8 cellular contexts compared by ENCODE assay signal in the genomic region with DNA sequence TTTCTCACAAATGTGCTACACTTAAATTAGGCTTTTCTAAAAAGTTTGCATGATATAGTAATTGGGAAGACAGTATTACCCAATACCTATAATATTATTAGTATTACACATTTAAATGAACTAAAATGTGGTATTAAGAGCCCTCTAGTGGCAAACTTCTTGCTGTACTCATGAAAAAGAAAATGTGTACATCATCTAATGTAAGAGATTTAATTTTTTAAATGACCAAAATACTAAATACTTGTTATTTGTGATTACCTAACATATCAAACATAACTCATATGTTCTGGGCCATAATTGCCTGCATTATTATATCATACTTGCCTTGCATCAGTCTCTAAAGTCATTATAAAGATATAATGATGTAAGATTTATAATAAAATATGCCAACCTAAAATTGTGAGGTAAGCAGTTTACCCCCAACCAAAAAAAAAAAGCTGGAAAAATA.
DNase-seq lines count a peak whose midpoint lies in the region; ATAC-seq and TF ChIP-seq lines count a peak whose summit lies in the region.

No MANE protein-coding gene starts in this region.

- H3K4me3 ChIP-seq in esophagus squamous epithelium = no peak overlapping the region

- intact Hi-C loops in esophagus squamous epithelium (cut with DNase I) = loop anchor here (5.0 kb wide), 1 partner anchor 143 kb away; no protein-coding TSS in a partner anchor
- intact Hi-C loops in activated naive CD4-positive, alpha-beta T cell treated with anti-CD3 and anti-CD28 coated beads for 36 hours (cut with micrococcal nuclease) = loop anchor here (1.0 to 5.0 kb wide), 7 partner anchors 11 to 1923 kb away; no protein-coding TSS in a partner anchor

- peak; percentile 34 for DNase-seq in COLO829 (ENCODE audit: low spot score)
- DNase-seq in KG1 (lab: John Stamatoyannopoulos, UW) = peak; percentile 33
- peak; percentile 69 for DNase-seq in RKO (ENCODE audit: low spot score)
- DNase-seq in esophagus squamous epithelium (lab: John Stamatoyannopoulos, UW) = no peak
- DNase-seq in progenitor cell of endocrine pancreas (ENCODE audit: low spot score, unreplicated experiment) = no peak
- no peak for DNase-seq in activated CD4-positive, alpha-beta T cell treated with anti-CD3 and anti-CD28 coated beads, Interleukin-2, amount 50 U/mL, for 4 hours
- no peak for DNase-seq in activated naive CD4-positive, alpha-beta T cell treated with anti-CD3 and anti-CD28 coated beads for 36 hours

- peak; percentile 28 to 81 (median 56) for TF ChIP-seq CTCF in esophagus squamous epithelium (IDR thresholded peaks at IDR 0.05)
- TF ChIP-seq CTCF in progenitor cell of endocrine pancreas (IDR thresholded peaks at IDR 0.05; ENCODE audit: unreplicated experiment) = peak; percentile 96

- no peak overlapping the region for H3K27ac Mint-ChIP-seq in progenitor cell of endocrine pancreas
- H3K27ac Mint-ChIP-seq in activated naive CD4-positive, alpha-beta T cell treated with anti-CD3 and anti-CD28 coated beads for 36 hours = no peak overlapping the region

- no peaks in the 10 kb centered on the region for H3K36me3 ChIP-seq in esophagus squamous epithelium

- no peak overlapping the region for H3K4me3 Mint-ChIP-seq in progenitor cell of endocrine pancreas (ENCODE audit: low read depth)
- no peak overlapping the region for H3K4me3 Mint-ChIP-seq in activated naive CD4-positive, alpha-beta T cell treated with anti-CD3 and anti-CD28 coated beads for 36 hours

- H3K9me3 ChIP-seq in esophagus squamous epithelium = no peaks in the 10 kb centered on the region

- ATAC-seq in GM18907 (IDR thresholded peaks at IDR 0.05; ENCODE audit: unreplicated experiment) = no peak

- H3K4me1 ChIP-seq in esophagus squamous epithelium = peaks cover 0 to 9% (median 3%) of the 10 kb centered on the region in 3 donors

- CTCF ChIA-PET in activated naive CD4-positive, alpha-beta T cell treated with anti-CD3 and anti-CD28 coated beads for 36 hours (lab: Charles Lee) = interaction anchor here (0.6 to 7.0 kb wide), 12 partner anchors 12 to 148 kb away, joined by 3 to 84 read pairs (median 4); no protein-coding TSS in a partner anchor

- no peaks in the 10 kb centered on the region for H3K27me3 ChIP-seq in esophagus squamous epithelium

- H3K27me3 Mint-ChIP-seq in progenitor cell of endocrine pancreas = no peaks in the 10 kb centered on the region
- peaks cover under 1% of the 10 kb centered on the region for H3K27me3 Mint-ChIP-seq in activated naive CD4-positive, alpha-beta T cell treated with anti-CD3 and anti-CD28 coated beads for 36 hours (ENCODE audit: low read depth)

- no peaks in the 10 kb centered on the region for H3K9me3 Mint-ChIP-seq in progenitor cell of endocrine pancreas (ENCODE audit: low read depth)
- no peaks in the 10 kb centered on the region for H3K9me3 Mint-ChIP-seq in activated naive CD4-positive, alpha-beta T cell treated with anti-CD3 and anti-CD28 coated beads for 36 hours

- peaks cover 3% of the 10 kb centered on the region for H3K4me1 Mint-ChIP-seq in progenitor cell of endocrine pancreas (ENCODE audit: low read depth)
- no peaks in the 10 kb centered on the region for H3K4me1 Mint-ChIP-seq in activated naive CD4-positive, alpha-beta T cell treated with anti-CD3 and anti-CD28 coated beads for 36 hours (ENCODE audit: low read depth)

- H3K36me3 Mint-ChIP-seq in progenitor cell of endocrine pancreas (ENCODE audit: insufficient read depth) = no peaks in the 10 kb centered on the region
- H3K36me3 Mint-ChIP-seq in activated naive CD4-positive, alpha-beta T cell treated with anti-CD3 and anti-CD28 coated beads for 36 hours (ENCODE audit: low read depth) = no peaks in the 10 kb centered on the region

- H3K27ac ChIP-seq in esophagus squamous epithelium = no peak overlapping the region

- no peak for TF ChIP-seq POLR2A in esophagus squamous epithelium (IDR thresholded peaks at IDR 0.05)

Comparison
In these comparisons a context has a peak if more than half of its experiments do, and no peak if none do; other contexts are left out.
1. DNase-seq: peak in COLO829 (single experiment), KG1 (single experiment) and RKO (single experiment); none in esophagus squamous epithelium (single experiment), progenitor cell of endocrine pancreas (single experiment), activated CD4-positive, alpha-beta T cell treated with anti-CD3 and anti-CD28 coated beads, Interleukin-2, amount 50 U/mL, for 4 hours (0 of 2) and activated naive CD4-positive, alpha-beta T cell treated with anti-CD3 and anti-CD28 coated beads for 36 hours (single experiment).